Comparison of ENCODE assay signal across 8 cellular contexts in the genomic region with DNA sequence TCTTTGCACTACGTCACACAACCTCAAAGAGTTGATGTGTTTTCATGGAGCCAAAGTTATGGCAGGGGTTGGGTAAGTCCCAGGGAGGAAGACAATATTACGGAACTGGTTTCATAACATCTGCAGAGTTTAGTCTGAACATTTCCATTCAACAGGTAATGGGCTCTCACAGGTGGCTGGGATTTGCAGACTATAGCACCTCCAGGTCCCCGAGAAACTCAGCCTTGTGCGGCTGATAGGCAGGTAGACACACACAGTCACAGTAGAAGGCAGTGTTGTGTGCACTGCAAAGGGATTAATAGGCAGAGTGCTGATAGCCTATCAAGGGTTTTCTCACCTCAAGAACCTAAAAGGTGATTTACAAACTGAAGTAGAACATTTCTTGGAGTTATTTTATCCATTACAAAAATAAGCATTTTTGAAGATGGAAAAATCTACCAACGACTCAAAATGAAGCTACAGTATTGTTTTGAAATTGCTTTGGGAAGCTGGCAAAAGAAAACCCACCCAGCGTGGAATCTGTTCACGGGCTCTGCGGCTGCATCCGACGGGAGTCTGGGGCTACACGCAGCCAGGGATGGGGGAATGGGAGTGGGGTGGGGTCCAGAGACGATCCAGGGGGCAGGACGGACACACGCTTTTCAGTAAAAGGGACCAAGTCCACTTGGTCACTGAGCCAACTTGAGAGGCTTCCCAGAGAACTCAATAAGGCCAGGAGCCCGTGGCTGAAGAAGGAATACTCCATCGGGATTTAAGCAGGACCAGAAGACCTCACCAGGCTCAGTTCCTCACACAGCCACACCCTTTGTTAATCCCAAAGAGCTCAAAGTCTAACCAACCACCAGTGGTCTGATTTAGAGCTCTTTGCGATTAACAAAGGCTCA.
DNase-seq lines count a peak whose midpoint lies in the region; ATAC-seq lines count a peak whose summit lies in the region.

No MANE protein-coding gene starts in this region.

- H3K4me1 Mint-ChIP-seq in effector memory CD8-positive, alpha-beta T cell (ENCODE audit: low read depth in 2 of 2), result peaks cover 43 to 59% of the 10 kb centered on the region in 2 donors

- no peak for ATAC-seq in effector memory CD8-positive, alpha-beta T cell (replicated peaks)
- no peak for ATAC-seq in HG02885 (IDR thresholded peaks at IDR 0.05; ENCODE audit: poor library complexity, unreplicated experiment)
- ATAC-seq in HG03095 (IDR thresholded peaks at IDR 0.05; ENCODE audit: unreplicated experiment), result no peak
- no peak for ATAC-seq in GM21381 (IDR thresholded peaks at IDR 0.05; ENCODE audit: unreplicated experiment)
- no peak for ATAC-seq in HG03175 (IDR thresholded peaks at IDR 0.05; ENCODE audit: unreplicated experiment)

- H3K9me3 Mint-ChIP-seq in effector memory CD8-positive, alpha-beta T cell, result no peaks in the 10 kb centered on the region

- peak overlapping the region; percentile 74 to 83 for H3K27ac Mint-ChIP-seq in effector memory CD8-positive, alpha-beta T cell

- no peaks in the 10 kb centered on the region for H3K27me3 Mint-ChIP-seq in effector memory CD8-positive, alpha-beta T cell

- H3K36me3 Mint-ChIP-seq in effector memory CD8-positive, alpha-beta T cell (ENCODE audit: insufficient read depth), result peaks cover 6% of the 10 kb centered on the region

- DNase-seq in GM04504 (ENCODE audit: low read depth) (peak; percentile 16), NCI-H82 (lab: John Stamatoyannopoulos, UW) (peak; percentile 80), mucosa of gallbladder (ENCODE audit: low spot score) (peak; percentile 26)
- DNase-seq in effector memory CD8-positive, alpha-beta T cell, result no peak

- H3K4me3 Mint-ChIP-seq in effector memory CD8-positive, alpha-beta T cell, result peak overlapping the region; percentile 80 to 82

Comparison
In these comparisons a context has a peak if more than half of its experiments do, and no peak if none do; other contexts are left out.
1. DNase-seq: peak in GM04504 (single experiment), NCI-H82 (single experiment) and mucosa of gallbladder (single experiment); none in effector memory CD8-positive, alpha-beta T cell (0 of 3).